In genomic region chr3:122988507-122988906, GRCh38 we compare ENCODE assay signal across 1 cellular context.
A peak's percentile ranks its signal among the peaks of the same experiment; 100 is the strongest.
TF ChIP-seq lines count a peak whose summit lies in the region.

No MANE protein-coding gene starts in this region.

TF ChIP-seq in SK-N-SH, 30 proteins besides CTCF, POLR2A, EP300 and RAD21 (continued from another document):
- TF ChIP-seq GATA2 (CRISPR knock-in tag; IDR thresholded peaks at IDR 0.05) (peak; percentile 68), RCOR1 (IDR thresholded peaks at IDR 0.05; ENCODE audit: low read length) (peak; percentile 67; the same call in 1 of the 2 replicates), CHD2 (IDR thresholded peaks at IDR 0.05; ENCODE audit: low read length, partially characterized antibody) (no peak), MXI1 (IDR thresholded peaks at IDR 0.05; ENCODE audit: low read depth, low read length) (no peak)
